In the genomic region with DNA sequence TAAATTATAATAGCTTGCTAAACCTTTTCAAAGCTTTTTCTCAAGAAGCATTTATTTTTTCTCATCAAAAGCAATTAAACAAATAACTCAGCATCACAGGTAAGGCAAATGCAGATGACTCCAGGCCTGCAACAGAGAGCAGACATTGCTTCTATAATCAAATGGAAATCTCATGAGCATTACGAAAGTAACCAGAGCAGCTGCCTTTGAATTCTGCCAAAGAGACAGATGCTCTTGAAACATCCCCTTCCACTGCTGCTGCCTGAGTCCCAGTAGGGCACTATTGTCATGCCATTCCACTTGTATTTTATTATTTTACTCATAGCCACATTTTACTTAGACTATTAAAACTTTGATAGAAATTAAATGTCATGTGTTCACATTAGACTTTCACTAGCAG, we compare ENCODE assay signal across 21 cellular contexts.
"Had no signal": no experiment of that assay in that cellular context is flagged by ENCODE, and none has a peak within 500 bp of the region (broad histone marks: within the 10 kb centered on the region; RNA-seq: fewer than 3 reads in every experiment).

No MANE protein-coding gene starts in this region.

- DNase-seq: activated CD4-positive, alpha-beta T cell treated with anti-CD3 and anti-CD28 coated beads for 1 hour; activated CD8-positive, alpha-beta memory T cell treated with anti-CD3 and anti-CD28 coated beads for 24 hours; activated CD8-positive, alpha-beta memory T cell treated with anti-CD3 and anti-CD28 coated beads, Interleukin-2, amount 50 U/mL, for 48 hours; activated effector memory CD4-positive, alpha-beta T cell treated with anti-CD3 and anti-CD28 coated beads, Interleukin-2, amount 50 U/mL, for 16 hours; activated T-cell treated with anti-CD3 and anti-CD28 coated beads, Interleukin-2, amount 50 U/mL, for 72 hours; cortex of kidney; erythroblast; gastrocnemius medialis; heart left ventricle; left lung; midbrain; nephron progenitor cell; occipital lobe; posterior cingulate gyrus; sigmoid colon; stimulated activated CD8-positive, alpha-beta memory T cell treated with anti-CD3 and anti-CD28 coated beads, Interleukin-4, amount 100 ng/mL, for 48 hours; stimulated activated naive CD4-positive, alpha-beta T cell treated with Interleukin-2 at 50 U/mL for 16 hours; tibial artery had no signal

- H3K36me3 ChIP-seq: breast epithelium, gastrocnemius medialis, heart left ventricle, left lung, sigmoid colon, tibial artery had no signal

- H3K27ac ChIP-seq: breast epithelium, gastrocnemius medialis, heart left ventricle, left lung, sigmoid colon, tibial artery, VCaP had no signal

- H3K9me3 ChIP-seq: breast epithelium, gastrocnemius medialis, heart left ventricle, left lung, sigmoid colon, tibial artery had no signal

- ATAC-seq: activated T-cell treated with anti-CD3 and anti-CD28 coated beads, Interleukin-2, amount 50 U/mL, for 72 hours; gastrocnemius medialis; heart left ventricle; left lung had no signal

- H3K4me3 ChIP-seq: breast epithelium, gastrocnemius medialis, heart left ventricle, left lung, sigmoid colon, tibial artery had no signal

- H3K4me1 ChIP-seq: breast epithelium, gastrocnemius medialis, left lung, tibial artery had no signal

- H3K27me3 ChIP-seq: breast epithelium, gastrocnemius medialis, heart left ventricle, left lung, sigmoid colon, tibial artery had no signal

- FAIRE-seq: endometrium had no signal
